Comparison of ENCODE assay signal across 1 cellular context in the genomic region with DNA sequence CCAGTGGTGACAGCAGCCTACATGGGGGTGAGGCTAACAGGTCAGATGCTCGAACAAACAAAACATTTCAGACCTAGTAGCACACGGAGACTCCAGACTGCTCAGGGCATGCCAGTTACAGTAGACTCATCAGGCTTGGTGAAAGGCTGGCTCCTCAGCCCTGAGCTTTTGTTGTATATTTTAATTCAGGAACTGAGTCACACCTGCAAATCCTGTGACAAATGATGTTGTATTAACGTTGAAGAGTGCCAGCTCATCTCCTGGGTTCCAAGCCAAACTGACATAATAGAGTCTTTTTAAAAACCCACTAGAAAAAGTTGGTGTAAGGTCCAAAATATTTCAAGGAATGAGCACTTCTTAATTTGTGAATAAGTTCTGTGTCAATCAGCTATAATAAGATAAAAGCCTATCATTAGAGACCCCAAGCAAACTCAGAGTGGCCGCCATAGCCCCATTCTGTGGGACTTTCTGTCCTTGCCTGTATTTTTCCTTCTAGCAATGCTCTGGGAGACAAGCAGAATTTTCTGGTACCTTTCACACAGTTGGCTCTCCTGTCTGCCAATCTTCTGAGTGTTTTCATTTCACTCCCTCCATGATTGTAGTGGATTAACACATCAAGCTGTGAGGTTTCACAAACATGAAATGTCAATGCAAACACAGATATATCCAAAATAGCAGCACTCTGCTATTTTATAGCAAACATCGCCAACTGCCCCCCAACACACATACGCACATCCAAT.
TF ChIP-seq lines count a peak whose summit lies in the region.

No MANE protein-coding gene starts in this region.

TF ChIP-seq in SK-N-SH, 30 proteins besides CTCF, POLR2A, EP300 and RAD21 (continued from another document):
- TF ChIP-seq SIN3A (IDR thresholded peaks at IDR 0.05; ENCODE audit: borderline replicate concordance, low read depth, low read length): 0 out of 2 replicates have a peak, but pooled peaks have one; percentile 15
